1 cellular context compared by ENCODE assay signal in genomic region chr4:3013839-3014350, GRCh38.
TF ChIP-seq lines count a peak whose summit lies in the region.

No MANE protein-coding gene starts in this region.

TF ChIP-seq in GM12878, 131 proteins besides CTCF, POLR2A, EP300 and RAD21 (continued from another document):
- TF ChIP-seq ZNF592 (IDR thresholded peaks at IDR 0.05), result no peak
- no peak for TF ChIP-seq MLLT1 (IDR thresholded peaks at IDR 0.05)
- TF ChIP-seq SUPT20H (IDR thresholded peaks at IDR 0.05; ENCODE audit: borderline replicate concordance, control insufficient read depth, low read depth, low read length), result no peak
- no peak for TF ChIP-seq USF1 (IDR thresholded peaks at IDR 0.05; ENCODE audit: borderline replicate concordance, extremely low read length, insufficient read depth, low read depth, low read length)
- no peak for TF ChIP-seq REST (IDR thresholded peaks at IDR 0.05; ENCODE audit: low read depth, low read length)
- no peak for TF ChIP-seq STAT1 (conservative IDR thresholded peaks at IDR 0.05)
- TF ChIP-seq ZBED1 (IDR thresholded peaks at IDR 0.05; ENCODE audit: borderline replicate concordance), result peak; percentile 61; the same call in 1 of the 2 replicates
- TF ChIP-seq ZNF217 (IDR thresholded peaks at IDR 0.05), result no peak
- peak; percentile 66; the same call in 1 of the 2 replicates for TF ChIP-seq IRF4 (IDR thresholded peaks at IDR 0.05; ENCODE audit: low read depth, low read length)
- TF ChIP-seq KDM1A (IDR thresholded peaks at IDR 0.05; ENCODE audit: borderline replicate concordance), result no peak
- TF ChIP-seq MTA2 (IDR thresholded peaks at IDR 0.05; ENCODE audit: low read depth), result no peak
- TF ChIP-seq ZZZ3 (IDR thresholded peaks at IDR 0.05; ENCODE audit: control insufficient read depth, insufficient read length, low read depth), result no peak
- no peak for TF ChIP-seq NFXL1 (IDR thresholded peaks at IDR 0.05; ENCODE audit: borderline replicate concordance)
- TF ChIP-seq ASH2L (IDR thresholded peaks at IDR 0.05; ENCODE audit: borderline replicate concordance, low read depth), result no peak
- no peak for TF ChIP-seq IRF5 (IDR thresholded peaks at IDR 0.05; ENCODE audit: borderline replicate concordance)
- TF ChIP-seq DPF2 (IDR thresholded peaks at IDR 0.05), result no peak
- TF ChIP-seq NFIC (IDR thresholded peaks at IDR 0.05; ENCODE audit: low read depth, low read length), result peak; percentile 75
- peak; percentile 92 for TF ChIP-seq JUNB (IDR thresholded peaks at IDR 0.05)
- TF ChIP-seq NBN (IDR thresholded peaks at IDR 0.05), result no peak
- no peak for TF ChIP-seq ZNF687 (IDR thresholded peaks at IDR 0.05)
- no peak for TF ChIP-seq LARP7 (IDR thresholded peaks at IDR 0.05)
- TF ChIP-seq ZNF274 (IDR thresholded peaks at IDR 0.05; ENCODE audit: insufficient read depth, insufficient read length), result no peak
- 0 out of 2 replicates have a peak, but pooled peaks have one; percentile 15 for TF ChIP-seq EED (IDR thresholded peaks at IDR 0.05; ENCODE audit: low read depth)
- no peak for TF ChIP-seq RELB (IDR thresholded peaks at IDR 0.05; ENCODE audit: low read depth)
- no peak for TF ChIP-seq ZNF384 (IDR thresholded peaks at IDR 0.05; ENCODE audit: borderline replicate concordance, low read depth, low read length)
- TF ChIP-seq SIN3A (IDR thresholded peaks at IDR 0.05; ENCODE audit: low read depth, low read length), result no peak
